Comparison of ENCODE assay signal across 8 cellular contexts in genomic region chr17:29615492-29616299, GRCh38. TPM values are rescaled to one million over a fixed set of nuclear protein-coding genes. Genes with fewer than 3 reads are reported as not detected.
DNase-seq lines count a peak whose midpoint lies in the region; ATAC-seq and TF ChIP-seq lines count a peak whose summit lies in the region.

No MANE protein-coding gene starts in this region.

- no peaks in the 10 kb centered on the region for H3K9me3 Mint-ChIP-seq in immature natural killer cell

- peaks cover 13 to 28% (median 22%) of the 10 kb centered on the region in 11 experiments for H3K27me3 ChIP-seq in BLaER1 treated with 17β-estradiol and CSF1 and Interleukin-3, amounts not matched to agents 10 nM and 100 nM
- H3K27me3 ChIP-seq in smooth muscle cell (ENCODE audit: low read depth): peaks cover 26% of the 10 kb centered on the region

- H4K20me1 ChIP-seq in BLaER1 treated with 17β-estradiol and CSF1 and Interleukin-3, amounts not matched to agents 10 nM and 100 nM: peaks cover 0 to 51% (median 22%) of the 10 kb centered on the region in 11 experiments; a peak in 18 of 22 replicates
- no peaks in the 10 kb centered on the region for H4K20me1 ChIP-seq in smooth muscle cell (ENCODE audit: low read depth)

- ATAC-seq in HG03095 (IDR thresholded peaks at IDR 0.05; ENCODE audit: unreplicated experiment): no peak

- H2AFZ ChIP-seq in smooth muscle cell (ENCODE audit: low read depth): no peak overlapping the region

- no peaks in the 10 kb centered on the region for H3K36me3 Mint-ChIP-seq in immature natural killer cell

- H3F3A ChIP-seq in smooth muscle cell (ENCODE audit: low read depth): no peaks in the 10 kb centered on the region

- peak overlapping the region; percentile 90 to 96 (median 92) for H3K4me3 Mint-ChIP-seq in immature natural killer cell

- H3K9me3 ChIP-seq in BLaER1 treated with 17β-estradiol and CSF1 and Interleukin-3, amounts not matched to agents 10 nM and 100 nM (replicated peaks in 1 of 11): peaks cover 0 to 5% (median 0%) of the 10 kb centered on the region in 11 experiments; a peak in 1 of 22 replicates
- no peaks in the 10 kb centered on the region for H3K9me3 ChIP-seq in smooth muscle cell (replicated peaks; ENCODE audit: low read depth)

- peak overlapping the region in 10 of 11 experiments; percentile 10 to 65 (median 52); a peak in 17 of 22 replicates for H3K9ac ChIP-seq in BLaER1 treated with 17β-estradiol and CSF1 and Interleukin-3, amounts not matched to agents 10 nM and 100 nM
- no peak overlapping the region for H3K9ac ChIP-seq in smooth muscle cell (ENCODE audit: low read depth)

- peaks cover 41% of the 10 kb centered on the region in 2 donors for H3K4me1 Mint-ChIP-seq in immature natural killer cell

- peaks cover 3 to 6% (median 4%) of the 10 kb centered on the region in 3 donors for H3K27me3 Mint-ChIP-seq in immature natural killer cell (ENCODE audit: low read depth in 3 of 3)

- DNase-seq in GM20000 (ENCODE audit: low spot score) (peak; percentile 96), NAMALWA (ENCODE audit: low spot score) (peak; percentile 86), cardiac fibroblast (ENCODE audit: low read depth in 2 of 2) (peak; percentile 78 to 87), immature natural killer cell (peak; percentile 83 to 88 (median 86)), smooth muscle cell (lab: John Stamatoyannopoulos, UW; ENCODE audit: unreplicated experiment) (peak; percentile 28)
- peak; percentile 75 for DNase-seq in activated CD4-positive, CD25-positive, alpha-beta regulatory T cell treated with anti-CD3 and anti-CD28 coated beads, Interleukin-2, amount 50 U/mL, for 16 hours (ENCODE audit: low read depth, low spot score)

- peaks cover 55 to 81% (median 79%) of the 10 kb centered on the region in 10 experiments for H3K4me1 ChIP-seq in BLaER1 treated with 17β-estradiol and CSF1 and Interleukin-3, amounts not matched to agents 10 nM and 100 nM
- peaks cover 31% of the 10 kb centered on the region for H3K4me1 ChIP-seq in smooth muscle cell (ENCODE audit: low read depth)

- TF ChIP-seq CTCF in GM20000 (IDR thresholded peaks at IDR 0.05; ENCODE audit: extremely low read depth, missing control alignments): no peak
- TF ChIP-seq CTCF in cardiac fibroblast (IDR thresholded peaks at IDR 0.05; ENCODE audit: low read depth, low read length): no peak
- no peak for TF ChIP-seq CTCF in smooth muscle cell (IDR thresholded peaks at IDR 0.05; ENCODE audit: borderline replicate concordance, insufficient read depth, poor library complexity, severe bottlenecking)

- H3K4me3 ChIP-seq in BLaER1 treated with 17β-estradiol and CSF1 and Interleukin-3, amounts not matched to agents 10 nM and 100 nM: peak overlapping the region; percentile 34 to 68 (median 52)
- H3K4me3 ChIP-seq in cardiac fibroblast (replicated peaks in 1 of 2; ENCODE audit: low read depth in 2 of 2, low read length in 2 of 2) (peak overlapping the region; percentile 13 to 41), smooth muscle cell (peak overlapping the region; percentile 43)

- H3K4me2 ChIP-seq in BLaER1 treated with 17β-estradiol and CSF1 and Interleukin-3, amounts not matched to agents 10 nM and 100 nM: peak overlapping the region; percentile 92 to 98 (median 95)
- H3K4me2 ChIP-seq in smooth muscle cell: peak overlapping the region; percentile 80

- 4% methylated on average over 57 of the region's 74 CpGs for WGBS in smooth muscle cell (ENCODE audit: low lambda C conversion rate)

- no peaks in the 10 kb centered on the region for H3K79me2 ChIP-seq in smooth muscle cell (ENCODE audit: low read depth)

- peaks cover 0 to 22% (median 14%) of the 10 kb centered on the region in 11 experiments; a peak in 14 of 22 replicates for H3K36me3 ChIP-seq in BLaER1 treated with 17β-estradiol and CSF1 and Interleukin-3, amounts not matched to agents 10 nM and 100 nM
- H3K36me3 ChIP-seq in smooth muscle cell (ENCODE audit: low read depth): no peaks in the 10 kb centered on the region

- H3K27ac ChIP-seq in BLaER1 treated with 17β-estradiol and CSF1 and Interleukin-3, amounts not matched to agents 10 nM and 100 nM: peak overlapping the region in 7 of 11 experiments; percentile 6 to 57 (median 39); a peak in 11 of 22 replicates
- H3K27ac ChIP-seq in smooth muscle cell (ENCODE audit: low read depth): no peak overlapping the region

- peak overlapping the region; percentile 81 to 95 (median 92) for H3K27ac Mint-ChIP-seq in immature natural killer cell

RNA-seq across cellular contexts. Expression of gene CORO6, which starts 7.0 kb away (rescaled TPM):
- polyA plus RNA-seq in immature natural killer cell (1 to 10 TPM in 1 of 3 donors, under 1 TPM in 2; 0.12 to 1.3 (median 0.38) TPM), smooth muscle cell (2.4 and 2.9 TPM in 2 replicates)
- 2.4 and 6.2 TPM in 2 replicates for total RNA-seq in smooth muscle cell

RNA-seq across cellular contexts. Expression of gene ANKRD13B, which starts 22.8 kb away (rescaled TPM):
- under 1 TPM in 1 of 3 donors, not detected in 2; 0.18 TPM for polyA plus RNA-seq in immature natural killer cell
- total RNA-seq in smooth muscle cell: 2.8 and 3.6 TPM in 2 replicates
- polyA plus RNA-seq in smooth muscle cell: 6.7 and 6.8 TPM in 2 replicates

RNA-seq across cellular contexts. Expression of gene GIT1, which starts 26.2 kb away (rescaled TPM):
- 1 to 10 TPM; 2.3 to 8.9 (median 5.1) TPM for polyA plus RNA-seq in immature natural killer cell
- 12.7 and 17.6 TPM in 2 replicates for total RNA-seq in smooth muscle cell
- polyA plus RNA-seq in smooth muscle cell: 23.0 and 34.7 TPM in 2 replicates

RNA-seq across cellular contexts. Expression of gene TP53I13, which starts 47.2 kb away (rescaled TPM):
- 10 to 100 TPM; 41.6 to 50.5 (median 47.0) TPM for polyA plus RNA-seq in immature natural killer cell
- total RNA-seq in smooth muscle cell: 35.4 and 50.7 TPM in 2 replicates
- 105 and 107 TPM in 2 replicates for polyA plus RNA-seq in smooth muscle cell

RNA-seq across cellular contexts. Expression of gene ABHD15, which starts 48.9 kb away (rescaled TPM):
- polyA plus RNA-seq in immature natural killer cell (10 to 100 TPM; 31.6 to 36.7 (median 34.0) TPM), smooth muscle cell (6.4 and 7.4 TPM in 2 replicates)
- total RNA-seq in smooth muscle cell: 5.0 and 7.0 TPM in 2 replicates

Comparison
In these comparisons a context has a peak if more than half of its experiments do, and no peak if none do; other contexts are left out.
1. DNase-seq: peak in every context shown above with its lines; median percentile 96 in GM20000; 86 in NAMALWA; 86 in immature natural killer cell; 82 in cardiac fibroblast; 75 in activated CD4-positive, CD25-positive, alpha-beta regulatory T cell treated with anti-CD3 and anti-CD28 coated beads, Interleukin-2, amount 50 U/mL, for 16 hours; 28 in smooth muscle cell.